In genomic region chr3:50675179-50676030, GRCh38 we compare ENCODE assay signal across 9 cellular contexts. TPM values are rescaled to one million over a fixed set of nuclear protein-coding genes. Genes with fewer than 3 reads are reported as not detected.
A peak's percentile ranks its signal among the peaks of the same experiment; 100 is the strongest.
DNase-seq lines count a peak whose midpoint lies in the region; ATAC-seq, FAIRE-seq and TF ChIP-seq lines count a peak whose summit lies in the region.
"Had no signal": no experiment of that assay in that cellular context is flagged by ENCODE, and none has a peak within 500 bp of the region (broad histone marks: within the 10 kb centered on the region; RNA-seq: fewer than 3 reads in every experiment).

No MANE protein-coding gene starts in this region.

- H3K27me3 ChIP-seq in pancreas (peaks cover 0 to 40% (median 10%) of the 10 kb centered on the region in 4 donors), upper lobe of left lung (peaks cover 0 to 28% (median 7%) of the 10 kb centered on the region in 4 donors)

- DNase-seq in NCI-H69 (lab: John Stamatoyannopoulos, UW) (peak; percentile 53), germinal center (ENCODE audit: low spot score) (peak; percentile 22), pancreas (peak in 5 of 6 donors; percentile 11 to 78 (median 45)), upper lobe of left lung (peak in 1 of 2 donors; percentile 90), posterior vena cava (ENCODE audit: low spot score) (no peak), epidermal melanocyte (ENCODE audit: insufficient read length, low spot score) (no peak)
- peak; percentile 51 for DNase-seq in activated T-helper 9 cell treated with anti-CD3 and anti-CD28 coated beads, Interleukin-2, amount 50 U/mL, for 16 hours (ENCODE audit: low read depth)

- WGBS in pancreas, 2 donors: 3 to 4% methylated on average over 42 to 65 of the region's 65 CpGs
- WGBS in upper lobe of left lung, 2 donors: 6 to 9% methylated on average over 14 to 17 of the region's 65 CpGs

- no peak for TF ChIP-seq POLR2A in upper lobe of left lung (IDR thresholded peaks at IDR 0.05)

- peak overlapping the region in 3 of 4 donors; percentile 24 to 42 (median 39) for H3K4me3 ChIP-seq in pancreas
- peak overlapping the region in 3 of 4 donors; percentile 48 to 52 (median 50) for H3K4me3 ChIP-seq in upper lobe of left lung

- H3K36me3 ChIP-seq in pancreas (no peaks in the 10 kb centered on the region), upper lobe of left lung (no peaks in the 10 kb centered on the region)

- ATAC-seq in GM19467 (IDR thresholded peaks at IDR 0.05; ENCODE audit: unreplicated experiment) (peak; percentile 21), pancreas (peak in 3 of 4 donors; percentile 68 to 72 (median 69)), upper lobe of left lung (ENCODE audit: low FRiP score in 2 of 2) (no peak)

- no peaks in the 10 kb centered on the region for H3K4me1 ChIP-seq in pancreas
- H3K4me1 ChIP-seq in upper lobe of left lung: peaks cover 10 to 14% (median 12%) of the 10 kb centered on the region in 4 donors

- H3K9me3 ChIP-seq in pancreas (no peaks in the 10 kb centered on the region), upper lobe of left lung (no peaks in the 10 kb centered on the region)

- no peak for FAIRE-seq in pancreas (lab: Jason Lieb, UNC)
- FAIRE-seq: endometrium had no signal

- H3K27ac ChIP-seq in pancreas: no peak overlapping the region
- H3K27ac ChIP-seq in upper lobe of left lung: no peak overlapping the region

- TF ChIP-seq CTCF in pancreas (IDR thresholded peaks at IDR 0.05): peak in 1 of 4 donors; percentile 11
- TF ChIP-seq CTCF in upper lobe of left lung (IDR thresholded peaks at IDR 0.05): peak in 5 of 6 experiments; percentile 12 to 38 (median 25)

- TF ChIP-seq EP300 in upper lobe of left lung (IDR thresholded peaks at IDR 0.05): no peak

- intact Hi-C loops in pancreas (cut with DNase I): no loop called here
- intact Hi-C loops in posterior vena cava (cut with DNase I): no loop called here

RNA-seq across cellular contexts. Expression of gene DOCK3, which starts 0.7 kb away (rescaled TPM):
- total RNA-seq in pancreas: under 1 TPM; 0.09 to 0.49 (median 0.29) TPM
- polyA plus RNA-seq in pancreas: 1 to 10 TPM in 1 of 2 donors, under 1 TPM in 1; 0.57 to 1.5 TPM
- total RNA-seq in upper lobe of left lung: 1 to 10 TPM in 2 of 6 donors, under 1 TPM in 4; 0.15 to 3.1 (median 0.88) TPM
- 1 to 10 TPM in 1 of 2 donors, under 1 TPM in 1; 0.60 to 2.4 TPM for total RNA-seq in posterior vena cava

RNA-seq across cellular contexts. Expression of gene MAPKAPK3, which starts 58.5 kb away (rescaled TPM):
- 10 to 100 TPM; 21.9 to 30.6 (median 24.6) TPM for total RNA-seq in pancreas
- 10 to 100 TPM; 15.8 to 17.0 TPM for polyA plus RNA-seq in pancreas
- total RNA-seq in upper lobe of left lung: 100 to 1,000 TPM in 1 of 6 donors, 10 to 100 TPM in 5; 30.2 to 102 (median 70.1) TPM
- 10 to 100 TPM; 21.8 to 32.9 TPM for total RNA-seq in posterior vena cava

Comparison
In these comparisons a context has a peak if more than half of its experiments do, and no peak if none do; other contexts are left out.
1. ATAC-seq: peak in GM19467 (single experiment) and pancreas (3 of 4); none in upper lobe of left lung (0 of 2).
2. DNase-seq: peak in NCI-H69 (single experiment), activated T-helper 9 cell treated with anti-CD3 and anti-CD28 coated beads, Interleukin-2, amount 50 U/mL, for 16 hours (single experiment), germinal center (single experiment) and pancreas (5 of 6); none in posterior vena cava (single experiment) and epidermal melanocyte (single experiment).